In the genomic region with DNA sequence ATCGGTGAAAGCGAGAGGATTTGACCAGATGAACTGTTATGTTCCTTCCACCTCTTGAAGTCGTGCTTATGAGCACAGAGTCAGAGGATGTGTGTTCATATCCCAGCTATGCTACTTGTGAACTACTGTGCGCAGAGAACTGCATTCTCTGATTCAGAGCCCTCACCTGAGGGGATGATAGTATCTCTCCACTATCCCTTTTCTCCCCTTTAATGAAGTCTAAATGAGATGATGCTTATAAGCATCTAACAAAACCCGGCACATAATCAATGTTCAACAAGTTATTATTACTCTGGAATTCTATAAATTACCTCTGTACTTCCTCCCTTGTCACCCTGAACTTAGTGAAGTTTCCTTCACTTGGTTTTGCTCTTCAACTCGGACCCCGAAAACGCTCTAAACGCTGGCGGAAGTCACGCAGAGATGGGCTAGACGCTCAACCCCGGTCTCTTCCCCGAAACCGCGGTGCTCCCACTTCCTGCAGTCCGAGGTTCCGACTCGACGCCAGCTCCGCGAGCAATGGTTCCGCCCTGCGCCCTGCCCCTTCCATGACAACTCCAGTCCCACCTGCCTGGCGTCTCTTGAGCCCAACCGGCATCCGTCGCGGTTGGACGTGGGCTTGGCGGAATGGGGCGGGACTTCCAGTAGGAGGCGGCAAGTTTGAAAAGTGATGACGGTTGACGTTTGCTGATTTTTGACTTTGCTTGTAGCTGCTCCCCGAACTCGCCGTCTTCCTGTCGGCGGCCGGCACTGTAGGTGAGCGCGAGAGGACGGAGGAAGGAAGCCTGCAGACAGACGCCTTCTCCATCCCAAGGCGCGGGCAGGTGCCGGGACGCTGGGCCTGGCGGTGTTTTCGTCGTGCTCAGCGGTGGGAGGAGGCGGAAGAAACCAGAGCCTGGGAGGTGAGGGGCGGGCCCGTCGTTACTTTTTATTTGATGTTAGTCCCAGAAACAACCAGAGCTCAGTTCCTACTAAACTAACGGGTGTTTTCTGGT, we compare ENCODE assay signal across 8 cellular contexts. TPM values are rescaled to one million over a fixed set of nuclear protein-coding genes. Genes with fewer than 3 reads are reported as not detected.
DNase-seq lines count a peak whose midpoint lies in the region; ATAC-seq and TF ChIP-seq lines count a peak whose summit lies in the region.

Gene NUF2, plus strand, starts transcription at position 644 of the 995 bp plus-strand sequence. CDS start 4,098 bp downstream, outside the sequence.

- TF ChIP-seq CTCF in CD8-positive, alpha-beta T cell (IDR thresholded peaks at IDR 0.05) = no peak
- no peak for TF ChIP-seq CTCF in lower lobe of right lung (IDR thresholded peaks at IDR 0.05)

- intact Hi-C loops in CD8-positive, alpha-beta T cell (cut with DNase I, micrococcal nuclease) = loop anchor here (1.0 to 5.0 kb wide), 6 partner anchors 529 to 1924 kb away; partner anchors contain the start of genes UAP1 (in 2 of the 2), ATF6 (in 1 of the 2), HSD17B7 (in 1 of the 2) and UHMK1 (in 1 of the 2)
- intact Hi-C loops in lower lobe of right lung (cut with DNase I) = no loop called here

- no peaks in the 10 kb centered on the region for H3K9me3 Mint-ChIP-seq in CD8-positive, alpha-beta T cell

- peak within 1 kb of the TSS; percentile 98 for H3K27ac Mint-ChIP-seq in CD8-positive, alpha-beta T cell

- DNase-seq in CD8-positive, alpha-beta T cell = peak; percentile 94 to 98 (median 95)
- DNase-seq in HS-27A (ENCODE audit: low read depth) (peak; percentile 95), NK-92 (lab: John Stamatoyannopoulos, UW; ENCODE audit: unreplicated experiment) (peak; percentile 84), lower lobe of right lung (peak; percentile 97)
- peak; percentile 88 to 95 for DNase-seq in activated CD8-positive, alpha-beta memory T cell treated with anti-CD3 and anti-CD28 coated beads for 1 hour (ENCODE audit: extremely low read depth in 1 of 2, low read depth in 1 of 2)
- peak; percentile 95 for DNase-seq in effector CD4-positive, alpha-beta T cell
- peak; percentile 94 to 96 (median 95) for DNase-seq in stimulated activated CD4-positive, alpha-beta T cell treated with anti-CD3 and anti-CD28 coated beads, TNF-alpha, amount 100 ng/mL, for 24 hours (ENCODE audit: low read depth in 3 of 3)

- H3K27me3 Mint-ChIP-seq in CD8-positive, alpha-beta T cell (ENCODE audit: low read depth) = no peaks in the 10 kb centered on the region

- no peaks in the 10 kb centered on the region for H3K36me3 ChIP-seq in CD8-positive, alpha-beta T cell (ENCODE audit: insufficient read depth, low read length)
- H3K36me3 ChIP-seq in lower lobe of right lung = peaks cover 16% of the 10 kb centered on the region

- POLR2A ChIA-PET in CD8-positive, alpha-beta T cell (lab: Charles Lee) = interaction anchor here (0.9 to 1.0 kb wide), 2 partner anchors 9 to 20 kb away, joined by 3 to 4 read pairs; no protein-coding TSS in a partner anchor

- H3K4me1 ChIP-seq in CD8-positive, alpha-beta T cell (ENCODE audit: insufficient read depth, low read length) = peaks cover 16% of the 10 kb centered on the region
- H3K4me1 ChIP-seq in lower lobe of right lung = peaks cover 15% of the 10 kb centered on the region

- peak; percentile 97 for ATAC-seq in CD8-positive, alpha-beta T cell
- peak; percentile 93 for ATAC-seq in GM19467 (IDR thresholded peaks at IDR 0.05; ENCODE audit: unreplicated experiment)
- ATAC-seq in lower lobe of right lung = peak; percentile 100

- H3K27ac ChIP-seq in CD8-positive, alpha-beta T cell (ENCODE audit: low read depth, low read length) = peak within 1 kb of the TSS; percentile 49
- H3K27ac ChIP-seq in lower lobe of right lung = peak within 1 kb of the TSS; percentile 68

- no peaks in the 10 kb centered on the region for H3K9me3 ChIP-seq in CD8-positive, alpha-beta T cell (ENCODE audit: low read length)
- H3K9me3 ChIP-seq in lower lobe of right lung = no peaks in the 10 kb centered on the region

- H3K4me1 Mint-ChIP-seq in CD8-positive, alpha-beta T cell (ENCODE audit: low read depth) = peaks cover 24% of the 10 kb centered on the region

- H3K27me3 ChIP-seq in CD8-positive, alpha-beta T cell (ENCODE audit: insufficient read depth, low read length) = no peaks in the 10 kb centered on the region
- H3K27me3 ChIP-seq in lower lobe of right lung (ENCODE audit: low read depth) = no peaks in the 10 kb centered on the region

- CTCF ChIA-PET in CD8-positive, alpha-beta T cell (lab: Charles Lee) = no interaction called here

- H3K36me3 Mint-ChIP-seq in CD8-positive, alpha-beta T cell = peaks cover 7% of the 10 kb centered on the region

- peak within 1 kb of the TSS; percentile 58 for H3K4me3 ChIP-seq in CD8-positive, alpha-beta T cell (ENCODE audit: low read depth, low read length)
- H3K4me3 ChIP-seq in lower lobe of right lung = peak within 1 kb of the TSS; percentile 62

- peak within 1 kb of the TSS; percentile 96 for H3K4me3 Mint-ChIP-seq in CD8-positive, alpha-beta T cell

RNA-seq across cellular contexts. Expression of gene NUF2, which starts in this region (rescaled TPM):
- 1 to 10 TPM; 1.2 to 2.5 TPM for total RNA-seq in CD8-positive, alpha-beta T cell
- 0.92 TPM for total RNA-seq in lower lobe of right lung

Comparison
In these comparisons a context has a peak if more than half of its experiments do, and no peak if none do; other contexts are left out.
1. Peak in every context shown above with its lines: DNase-seq, ATAC-seq, H3K4me3 ChIP-seq and H3K27ac ChIP-seq.
2. Peak in DNase-seq, ATAC-seq, H3K4me3 ChIP-seq and H3K27ac ChIP-seq in lower lobe of right lung; RNA of the gene not detected or under 1 TPM.